In genomic region chr4:120005527-120005926, GRCh38 we compare ENCODE assay signal across 1 cellular context.
TF ChIP-seq lines count a peak whose summit lies in the region.

No MANE protein-coding gene starts in this region.

TF ChIP-seq in WTC11, 78 proteins besides CTCF, POLR2A, EP300 and RAD21:
- TF ChIP-seq AR (CRISPR knock-in tag; IDR thresholded peaks at IDR 0.05) = 0 out of 2 replicates have a peak, but pooled peaks have one; percentile 19
- no peak for TF ChIP-seq CREB1 (CRISPR knock-in tag; IDR thresholded peaks at IDR 0.05)
